ENCODE assay signal across 1 cellular context in the genomic region with DNA sequence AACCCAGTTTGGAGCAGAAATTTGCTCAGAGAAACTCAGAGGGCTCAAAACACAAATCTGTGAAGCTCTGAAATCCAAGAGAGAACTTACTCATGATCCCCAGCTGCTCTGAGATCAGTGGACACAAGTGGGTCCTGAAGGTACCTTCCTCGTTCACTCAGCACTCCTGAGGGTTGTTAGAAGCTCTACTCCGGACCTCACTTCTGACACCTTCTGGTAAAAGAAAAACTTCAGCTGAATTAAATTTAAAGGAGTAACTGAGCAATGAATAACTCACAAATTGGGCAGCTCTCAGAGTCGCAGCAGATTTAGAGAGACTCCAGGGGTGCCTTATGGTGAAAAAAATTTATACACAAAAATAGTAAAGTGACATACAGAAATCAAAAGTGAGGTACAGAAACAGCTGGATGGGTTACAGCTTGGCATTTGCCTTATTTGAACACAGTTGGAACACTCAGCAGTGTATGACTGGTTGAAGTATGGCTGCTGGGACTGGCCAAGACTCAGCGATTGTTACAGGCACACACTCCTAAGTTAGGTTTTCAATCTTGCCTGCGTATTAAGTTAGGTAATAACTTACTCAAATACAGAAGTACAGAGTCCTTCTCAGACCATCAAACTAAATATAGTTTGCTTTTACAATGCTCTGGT.
TF ChIP-seq lines count a peak whose summit lies in the region.

No MANE protein-coding gene starts in this region.

TF ChIP-seq in SK-N-SH treated with all-trans-retinoic acid at 6 μM for 48 hours, 23 proteins besides CTCF, POLR2A, EP300 and RAD21 (continued from another document):
- TF ChIP-seq, protein P1, sequence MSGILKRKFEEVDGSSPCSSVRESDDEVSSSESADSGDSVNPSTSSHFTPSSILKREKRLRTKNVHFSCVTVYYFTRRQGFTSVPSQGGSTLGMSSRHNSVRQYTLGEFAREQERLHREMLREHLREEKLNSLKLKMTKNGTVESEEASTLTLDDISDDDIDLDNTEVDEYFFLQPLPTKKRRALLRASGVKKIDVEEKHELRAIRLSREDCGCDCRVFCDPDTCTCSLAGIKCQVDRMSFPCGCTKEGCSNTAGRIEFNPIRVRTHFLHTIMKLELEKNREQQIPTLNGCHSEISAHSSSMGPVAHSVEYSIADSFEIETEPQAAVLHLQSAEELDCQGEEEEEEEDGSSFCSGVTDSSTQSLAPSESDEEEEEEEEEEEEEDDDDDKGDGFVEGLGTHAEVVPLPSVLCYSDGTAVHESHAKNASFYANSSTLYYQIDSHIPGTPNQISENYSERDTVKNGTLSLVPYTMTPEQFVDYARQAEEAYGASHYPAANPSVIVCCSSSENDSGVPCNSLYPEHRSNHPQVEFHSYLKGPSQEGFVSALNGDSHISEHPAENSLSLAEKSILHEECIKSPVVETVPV (CRISPR knock-in tag; IDR thresholded peaks at IDR 0.05), result no peak
- TF ChIP-seq PATZ1 (CRISPR knock-in tag; IDR thresholded peaks at IDR 0.05; ENCODE audit: borderline replicate concordance), result no peak
